14 cellular contexts compared by ENCODE assay signal in the genomic region with DNA sequence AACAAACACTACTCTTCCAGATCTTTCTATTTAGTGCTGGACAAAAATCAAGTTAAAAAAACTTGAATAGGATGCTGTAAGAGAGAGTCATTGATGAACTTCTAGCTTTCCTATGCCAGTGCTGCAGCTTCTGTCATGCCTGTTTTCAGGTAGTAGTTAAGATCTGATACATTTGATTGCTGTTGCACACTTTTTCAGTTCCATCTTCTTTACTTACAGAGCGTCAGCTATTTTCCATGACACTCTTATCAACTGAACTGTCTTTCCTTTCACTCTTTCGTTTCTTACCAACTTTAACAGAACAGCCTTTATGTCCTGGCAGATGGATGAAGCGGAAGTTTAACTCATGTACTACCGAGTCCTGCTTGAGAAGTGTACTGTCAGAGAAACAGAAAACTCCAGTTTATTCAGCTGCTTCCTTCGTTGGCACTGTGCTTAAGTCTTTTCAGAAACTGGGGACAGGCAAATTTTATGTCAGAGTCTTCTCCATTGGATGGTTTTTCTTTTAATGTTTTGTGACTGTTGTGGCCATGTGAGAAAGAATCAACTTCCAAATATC.
"Had no signal": no experiment of that assay in that cellular context is flagged by ENCODE, and none has a peak within 500 bp of the region (broad histone marks: within the 10 kb centered on the region; RNA-seq: fewer than 3 reads in every experiment).

No MANE protein-coding gene starts in this region.

- H3K27me3 ChIP-seq: esophagus squamous epithelium, right atrium auricular region, transverse colon had no signal

- H3K27me3 Mint-ChIP-seq: natural killer cell treated with Interleukin-12 subunit alpha and Interleukin-12 subunit beta and Interleukin-15 and Interleukin-18, amount 100 ng/mL, for 72 hours had no signal

- H3K4me3 ChIP-seq: esophagus squamous epithelium, left ventricle myocardium inferior, right atrium auricular region, transverse colon had no signal

- H3K36me3 ChIP-seq: esophagus squamous epithelium, left ventricle myocardium inferior, right atrium auricular region, transverse colon had no signal

- H3K36me3 Mint-ChIP-seq: activated naive CD4-positive, alpha-beta T cell treated with anti-CD3 and anti-CD28 coated beads, Interleukin-2, amount 50 U/mL, for 72 hours; natural killer cell treated with Interleukin-12 subunit alpha and Interleukin-12 subunit beta and Interleukin-15 and Interleukin-18, amount 100 ng/mL, for 72 hours had no signal

- H3K9me3 Mint-ChIP-seq: activated T-cell treated with anti-CD3 and anti-CD28 coated beads, Interleukin-2, amount 50 U/mL, for 4 hours had no signal

- H3K4me1 ChIP-seq: esophagus squamous epithelium, left ventricle myocardium inferior, right atrium auricular region, transverse colon had no signal

- H3K27ac Mint-ChIP-seq: activated naive CD4-positive, alpha-beta T cell treated with anti-CD3 and anti-CD28 coated beads, Interleukin-2, amount 50 U/mL, for 72 hours; natural killer cell treated with Interleukin-12 subunit alpha and Interleukin-12 subunit beta and Interleukin-15 and Interleukin-18, amount 100 ng/mL, for 72 hours had no signal

- H3K4me3 Mint-ChIP-seq: activated T-cell treated with anti-CD3 and anti-CD28 coated beads, Interleukin-2, amount 50 U/mL, for 4 hours; natural killer cell treated with Interleukin-12 subunit alpha and Interleukin-12 subunit beta and Interleukin-15 and Interleukin-18, amount 100 ng/mL, for 72 hours had no signal

- ATAC-seq: activated naive CD4-positive, alpha-beta T cell treated with anti-CD3 and anti-CD28 coated beads, Interleukin-2, amount 50 U/mL, for 72 hours; activated T-cell treated with anti-CD3 and anti-CD28 coated beads, Interleukin-2, amount 50 U/mL, for 4 hours; natural killer cell treated with Interleukin-12 subunit alpha and Interleukin-12 subunit beta and Interleukin-15 and Interleukin-18, amount 100 ng/mL, for 72 hours had no signal

- DNase-seq: activated CD4-positive, alpha-beta T cell treated with anti-CD3 and anti-CD28 coated beads for 1 hour; activated CD4-positive, alpha-beta T cell treated with anti-CD3 and anti-CD28 coated beads, Interleukin-2, amount 50 U/mL, for 4 hours; activated effector memory CD4-positive, alpha-beta T cell treated with anti-CD3 and anti-CD28 coated beads, Interleukin-2, amount 50 U/mL, for 16 hours; activated T-cell treated with anti-CD3 and anti-CD28 coated beads, Interleukin-2, amount 50 U/mL, for 4 hours; esophagus squamous epithelium; hypothalamus; left ventricle myocardium inferior; mesenchymal stem cell; stimulated activated CD4-positive, alpha-beta T cell treated with anti-CD3 and anti-CD28 coated beads, Interleukin-4, amount 100 ng/mL, for 1 hour; stimulated activated naive CD4-positive, alpha-beta T cell treated with Interleukin-2 at 50 U/mL for 16 hours; transverse colon had no signal

- H3K9me3 ChIP-seq: esophagus squamous epithelium, left ventricle myocardium inferior, right atrium auricular region, transverse colon had no signal

- H3K27ac ChIP-seq: esophagus squamous epithelium, left ventricle myocardium inferior, right atrium auricular region, transverse colon had no signal
